In genomic region chr17:40063034-40063765, GRCh38 we compare ENCODE assay signal across 1 cellular context.
A peak's percentile ranks its signal among the peaks of the same experiment; 100 is the strongest.
TF ChIP-seq lines count a peak whose summit lies in the region.

No MANE protein-coding gene starts in this region.

TF ChIP-seq in HepG2, 621 proteins besides CTCF, POLR2A, EP300 and RAD21 (continued from another document and continues in another):
- no peak for TF ChIP-seq NFAT5 (CRISPR knock-in tag; IDR thresholded peaks at IDR 0.05)
- no peak for TF ChIP-seq HOXA7 (CRISPR knock-in tag; IDR thresholded peaks at IDR 0.05)
- TF ChIP-seq PTBP1 (IDR thresholded peaks at IDR 0.05; ENCODE audit: low read depth, low read length, poor library complexity, severe bottlenecking): no peak
- no peak for TF ChIP-seq RELA (CRISPR knock-in tag; IDR thresholded peaks at IDR 0.05)
- TF ChIP-seq ATF7 (IDR thresholded peaks at IDR 0.05): no peak
- no peak; the same call in 1 of the 2 replicates for TF ChIP-seq ATF7 (CRISPR knock-in tag; IDR thresholded peaks at IDR 0.05)
- TF ChIP-seq KLF11 (CRISPR knock-in tag; IDR thresholded peaks at IDR 0.05): no peak
- TF ChIP-seq TERF1 (CRISPR knock-in tag; IDR thresholded peaks at IDR 0.05): no peak
- no peak for TF ChIP-seq SP2 (CRISPR knock-in tag; IDR thresholded peaks at IDR 0.05)
- TF ChIP-seq ZNF3 (CRISPR knock-in tag; IDR thresholded peaks at IDR 0.05): no peak
- 0 out of 2 replicates have a peak, but pooled peaks have one; percentile 31 for TF ChIP-seq ZNF225 (CRISPR knock-in tag; IDR thresholded peaks at IDR 0.05)
- TF ChIP-seq RFXAP (CRISPR knock-in tag; IDR thresholded peaks at IDR 0.05; ENCODE audit: borderline replicate concordance): 0 out of 2 replicates have a peak, but pooled peaks have one; percentile 16
- no peak for TF ChIP-seq RCOR2 (CRISPR knock-in tag; IDR thresholded peaks at IDR 0.05)
- TF ChIP-seq ZNF746 (CRISPR knock-in tag; IDR thresholded peaks at IDR 0.05): no peak
- no peak for TF ChIP-seq NFKBIZ (CRISPR knock-in tag; IDR thresholded peaks at IDR 0.05)
- TF ChIP-seq ZNF317 (CRISPR knock-in tag; IDR thresholded peaks at IDR 0.05): no peak
- TF ChIP-seq UBTF (CRISPR knock-in tag; IDR thresholded peaks at IDR 0.05): peak; percentile 77; the same call in 1 of the 2 replicates
- no peak for TF ChIP-seq SMARCE1 (IDR thresholded peaks at IDR 0.05; ENCODE audit: borderline replicate concordance)
- no peak for TF ChIP-seq ZBTB39 (CRISPR knock-in tag; IDR thresholded peaks at IDR 0.05)
- TF ChIP-seq SP5 (CRISPR knock-in tag; IDR thresholded peaks at IDR 0.05; ENCODE audit: borderline replicate concordance, low read depth): no peak
- TF ChIP-seq SRSF4 (IDR thresholded peaks at IDR 0.05; ENCODE audit: low read depth, low read length, poor library complexity, severe bottlenecking): no peak
- TF ChIP-seq ZNF34 (CRISPR knock-in tag; IDR thresholded peaks at IDR 0.05; ENCODE audit: borderline replicate concordance): no peak
- no peak for TF ChIP-seq JUN (CRISPR knock-in tag; IDR thresholded peaks at IDR 0.05)
- TF ChIP-seq NFRKB (IDR thresholded peaks at IDR 0.05): no peak
- no peak for TF ChIP-seq ZNF33A (CRISPR knock-in tag; IDR thresholded peaks at IDR 0.05; ENCODE audit: borderline replicate concordance)
- no peak for TF ChIP-seq PRMT3 (CRISPR knock-in tag; IDR thresholded peaks at IDR 0.05; ENCODE audit: borderline replicate concordance, low read depth)
- TF ChIP-seq ATF5 (CRISPR knock-in tag; IDR thresholded peaks at IDR 0.05; ENCODE audit: low read depth): no peak
- no peak; the same call in 1 of the 2 replicates for TF ChIP-seq E2F5 (CRISPR knock-in tag; conservative IDR thresholded peaks at IDR 0.05)
- no peak for TF ChIP-seq CENPX (CRISPR knock-in tag; IDR thresholded peaks at IDR 0.05)
- 0 out of 2 replicates have a peak, but pooled peaks have one; percentile 17 for TF ChIP-seq BCL6 (CRISPR knock-in tag; IDR thresholded peaks at IDR 0.05)
- no peak for TF ChIP-seq NRL (CRISPR knock-in tag; IDR thresholded peaks at IDR 0.05; ENCODE audit: borderline replicate concordance)
- no peak for TF ChIP-seq SRF (IDR thresholded peaks at IDR 0.05; ENCODE audit: low read depth, low read length)
- TF ChIP-seq ZNF460 (CRISPR knock-in tag; IDR thresholded peaks at IDR 0.05; ENCODE audit: borderline replicate concordance): no peak
- TF ChIP-seq ZNF597 (CRISPR knock-in tag; IDR thresholded peaks at IDR 0.05): no peak
- TF ChIP-seq MEIS2 (CRISPR knock-in tag; IDR thresholded peaks at IDR 0.05): peak; percentile 49; the same call in 1 of the 2 replicates
- TF ChIP-seq ZNF550 (CRISPR knock-in tag; IDR thresholded peaks at IDR 0.05; ENCODE audit: borderline replicate concordance): no peak
- peak; percentile 83 for TF ChIP-seq U2AF1 (optimal IDR thresholded peaks at IDR 0.05; ENCODE audit: low read depth, low read length)
- TF ChIP-seq ZNF549 (CRISPR knock-in tag; IDR thresholded peaks at IDR 0.05): no peak
- peak; percentile 40 for TF ChIP-seq ZNF407 (CRISPR knock-in tag; IDR thresholded peaks at IDR 0.05; ENCODE audit: not compliant biosample characterization)
- TF ChIP-seq KDM5B (CRISPR knock-in tag; IDR thresholded peaks at IDR 0.05; ENCODE audit: borderline replicate concordance): peak; percentile 90
- TF ChIP-seq NCOR1 (IDR thresholded peaks at IDR 0.05; ENCODE audit: borderline replicate concordance, low read length): 0 out of 2 replicates have a peak, but pooled peaks have one; percentile 28
- no peak for TF ChIP-seq FLYWCH1 (CRISPR knock-in tag; IDR thresholded peaks at IDR 0.05)
